ENCODE assay signal across 9 cellular contexts in genomic region chr9:121353246-121353975, GRCh38. TPM values are rescaled to one million over a fixed set of nuclear protein-coding genes. Genes with fewer than 3 reads are reported as not detected.
DNase-seq lines count a peak whose midpoint lies in the region; ATAC-seq, FAIRE-seq and TF ChIP-seq lines count a peak whose summit lies in the region.
"Had no signal": no experiment of that assay in that cellular context is flagged by ENCODE, and none has a peak within 500 bp of the region (broad histone marks: within the 10 kb centered on the region; RNA-seq: fewer than 3 reads in every experiment).

No MANE protein-coding gene starts in this region.

- no peak overlapping the region for H3K9ac ChIP-seq in endodermal cell (ENCODE audit: extremely low read depth, low read length, poor library complexity, severe bottlenecking)

- WGBS in endodermal cell (ENCODE audit: insufficient coverage in 1 of 2, insufficient read length in 1 of 2), 2 experiments, result 81% methylated on average over 5 to 9 of the region's 9 CpGs

- H3K9me3 ChIP-seq in endodermal cell (ENCODE audit: control insufficient read depth, low read length), result no peaks in the 10 kb centered on the region

- H3K4me1 Mint-ChIP-seq in HFFc6 (ENCODE audit: low read depth) (peaks cover 76% of the 10 kb centered on the region), endodermal cell (peaks cover 24% of the 10 kb centered on the region)

- ATAC-seq in GM19328 (IDR thresholded peaks at IDR 0.05; ENCODE audit: unreplicated experiment), result no peak

- H3K36me3 Mint-ChIP-seq in HFFc6 (ENCODE audit: low read depth) (peaks cover 34% of the 10 kb centered on the region), endodermal cell (ENCODE audit: low read depth) (peaks cover 7% of the 10 kb centered on the region)

- H3K4me1 ChIP-seq in endodermal cell (ENCODE audit: control insufficient read depth, insufficient read depth, low read length), result peaks cover 10% of the 10 kb centered on the region

- no peak overlapping the region for H3K27ac ChIP-seq in endodermal cell (ENCODE audit: low read depth, low read length)

- H3K27ac Mint-ChIP-seq in HFFc6 (peak overlapping the region; percentile 57; the same call in 1 of the 2 replicates), endodermal cell (peak overlapping the region; percentile 72)

- H3K4me3 Mint-ChIP-seq in HFFc6 (no peak overlapping the region; the same call in 1 of the 2 replicates), endodermal cell (no peak overlapping the region)

- H3K9me3 Mint-ChIP-seq in HFFc6 (no peaks in the 10 kb centered on the region), endodermal cell (no peaks in the 10 kb centered on the region)

- no peaks in the 10 kb centered on the region for H3K36me3 ChIP-seq in endodermal cell (ENCODE audit: control insufficient read depth, insufficient read depth, low read length)

- DNase-seq in GM18507 (ENCODE audit: extremely low spot score, insufficient read length, low read depth), result peak; percentile 45
- no peak for DNase-seq in HFFc6
- DNase-seq in SKM-1 (lab: John Stamatoyannopoulos, UW; ENCODE audit: unreplicated experiment), result peak; percentile 39
- no peak for DNase-seq in endodermal cell
- DNase-seq in stimulated activated CD8-positive, alpha-beta memory T cell treated with anti-CD3 and anti-CD28 coated beads, Interleukin-15, amount 100 ng/mL, for 4 hours (ENCODE audit: low read depth in 2 of 2), result peak; percentile 26 to 47
- DNase-seq in putamen (ENCODE audit: low spot score), result no peak
- DNase-seq in cortex of kidney (lab: John Stamatoyannopoulos, UW), result no peak

- H3K27me3 ChIP-seq in endodermal cell (ENCODE audit: control insufficient read depth, insufficient read depth, low read length, poor library complexity, severe bottlenecking), result no peaks in the 10 kb centered on the region

- H3K27me3 Mint-ChIP-seq in HFFc6 (ENCODE audit: insufficient read depth) (no peaks in the 10 kb centered on the region; the same call in 1 of the 2 replicates), endodermal cell (ENCODE audit: insufficient read depth) (no peaks in the 10 kb centered on the region)

- H3K4me3 ChIP-seq in endodermal cell (ENCODE audit: low read length), result no peak overlapping the region

- TF ChIP-seq CTCF in HFFc6 (IDR thresholded peaks at IDR 0.05) (no peak), endodermal cell (conservative IDR thresholded peaks at IDR 0.05) (no peak)

- FAIRE-seq in GM18507 (lab: Jason Lieb, UNC), result peak; percentile 98
- FAIRE-seq: endometrium had no signal

RNA-seq across cellular contexts. Expression of gene STOM, which starts 16.6 kb away (rescaled TPM):
- 100 to 1,000 TPM in 5 of 6 experiments, 10 to 100 TPM in 1; 85.4 to 151 (median 138) TPM for total RNA-seq in HFFc6 (2021; fragmentation: NEBNext Ultra II Directional; extraction: Animal tissue kit (Norgen Biotek cat#: 25700))
- total RNA-seq in endodermal cell, result 10 to 100 TPM; 26.6 to 35.6 TPM
- 13.8 TPM for polyA plus RNA-seq in endodermal cell (2013, experiment 1 of 2)
- 13.0 TPM for polyA plus RNA-seq in endodermal cell (2013, experiment 2 of 2)

Comparison
In these comparisons a context has a peak if more than half of its experiments do, and no peak if none do; other contexts are left out.
1. DNase-seq: peak in GM18507 (single experiment), SKM-1 (single experiment) and stimulated activated CD8-positive, alpha-beta memory T cell treated with anti-CD3 and anti-CD28 coated beads, Interleukin-15, amount 100 ng/mL, for 4 hours (2 of 2); none in HFFc6 (single experiment), endodermal cell (single experiment), putamen (single experiment) and cortex of kidney (single experiment).